Comparison of ENCODE assay signal across 19 cellular contexts in the genomic region with DNA sequence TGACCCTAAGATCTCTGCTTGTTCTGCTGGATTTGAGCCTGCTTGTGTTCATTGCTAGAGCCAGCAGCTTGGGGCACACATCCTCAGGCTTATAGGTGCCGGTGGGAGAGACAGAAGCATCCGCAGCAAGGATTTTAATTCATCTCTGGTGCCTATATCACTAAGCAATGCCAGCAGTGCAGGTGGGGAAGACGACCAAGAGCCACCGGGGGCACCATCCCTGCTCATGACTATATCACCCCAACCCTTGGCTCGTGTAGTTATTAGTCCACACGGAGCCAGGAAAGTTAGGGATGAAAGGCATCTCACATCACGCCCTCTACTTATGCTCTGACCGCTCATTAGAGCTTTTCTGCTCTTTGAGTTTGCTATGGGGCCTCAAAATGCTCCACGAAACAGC.
"Had no signal": no experiment of that assay in that cellular context is flagged by ENCODE, and none has a peak within 500 bp of the region (broad histone marks: within the 10 kb centered on the region; RNA-seq: fewer than 3 reads in every experiment).

No MANE protein-coding gene starts in this region.

- DNase-seq: effector memory CD8-positive, alpha-beta T cell; esophagus squamous epithelium; foreskin fibroblast; glutamatergic neuron; immature natural killer cell; left ventricle myocardium inferior; natural killer cell; ovary; right cardiac atrium; small intestine; stimulated activated CD4-positive, alpha-beta T cell treated with anti-CD3 and anti-CD28 coated beads, Interleukin-12 subunit alpha, Interleukin-12 subunit beta, amount 100 ng/mL, for 4 hours; stimulated activated naive CD4-positive, alpha-beta T cell; stomach; substantia nigra had no signal

- ATAC-seq: effector memory CD8-positive, alpha-beta T cell; gastroesophageal sphincter; natural killer cell; right cardiac atrium had no signal

- H3K9me3 ChIP-seq: esophagus squamous epithelium, gastroesophageal sphincter, left ventricle myocardium inferior, ovary, stomach had no signal

- H3K27me3 ChIP-seq: esophagus squamous epithelium, gastroesophageal sphincter, ovary, stomach had no signal

- H3K36me3 Mint-ChIP-seq: immature natural killer cell, natural killer cell, type B pancreatic cell had no signal

- H3K27ac ChIP-seq: esophagus squamous epithelium, gastroesophageal sphincter, left ventricle myocardium inferior, ovary, stomach had no signal

- H3K9me3 Mint-ChIP-seq: dendritic cell treated with granulocyte-macrophage colony-stimulating factor and Interleukin-4, amounts not matched to agents 40 ng/mL and 50 ng/mL, for 4 days; neural crest cell; type B pancreatic cell had no signal

- H3K36me3 ChIP-seq: esophagus squamous epithelium, gastroesophageal sphincter, left ventricle myocardium inferior, ovary, stomach had no signal

- H3K27me3 Mint-ChIP-seq: dendritic cell treated with granulocyte-macrophage colony-stimulating factor and Interleukin-4, amounts not matched to agents 40 ng/mL and 50 ng/mL, for 4 days; effector memory CD8-positive, alpha-beta T cell had no signal

- H3K4me1 ChIP-seq: esophagus squamous epithelium, gastroesophageal sphincter, left ventricle myocardium inferior, stomach had no signal

- H3K27ac Mint-ChIP-seq: dendritic cell treated with granulocyte-macrophage colony-stimulating factor and Interleukin-4, amounts not matched to agents 40 ng/mL and 50 ng/mL, for 4 days; effector memory CD8-positive, alpha-beta T cell; immature natural killer cell; natural killer cell; progenitor cell of endocrine pancreas; type B pancreatic cell had no signal

- H3K4me1 Mint-ChIP-seq: immature natural killer cell, natural killer cell, neural crest cell had no signal

- H3K4me3 ChIP-seq: esophagus squamous epithelium, gastroesophageal sphincter, left ventricle myocardium inferior, ovary, stomach had no signal

- H3K4me3 Mint-ChIP-seq: dendritic cell treated with granulocyte-macrophage colony-stimulating factor and Interleukin-4, amounts not matched to agents 40 ng/mL and 50 ng/mL, for 4 days; effector memory CD8-positive, alpha-beta T cell; immature natural killer cell; natural killer cell; neural crest cell; type B pancreatic cell had no signal
